Comparison of ENCODE assay signal across 11 cellular contexts in genomic region chr13:49560270-49561063, GRCh38. TPM values are rescaled to one million over a fixed set of nuclear protein-coding genes. Genes with fewer than 3 reads are reported as not detected.
A peak's percentile ranks its signal among the peaks of the same experiment; 100 is the strongest.
DNase-seq lines count a peak whose midpoint lies in the region; ATAC-seq and TF ChIP-seq lines count a peak whose summit lies in the region.
"Had no signal": no experiment of that assay in that cellular context is flagged by ENCODE, and none has a peak within 500 bp of the region (broad histone marks: within the 10 kb centered on the region; RNA-seq: fewer than 3 reads in every experiment).

No MANE protein-coding gene starts in this region.

- H3K14ac ChIP-seq in neuronal stem cell (ENCODE audit: low read length): no peak overlapping the region

- no peak overlapping the region for H2BK15ac ChIP-seq in neuronal stem cell (ENCODE audit: low read length)

- no peak overlapping the region for H3K4ac ChIP-seq in neuronal stem cell (ENCODE audit: low read length)

- no peak overlapping the region for H3K23ac ChIP-seq in neuronal stem cell (ENCODE audit: low read depth, low read length, poor library complexity)

- H4K20me1 ChIP-seq in fibroblast of lung (ENCODE audit: control insufficient read depth, extremely low read depth, insufficient read depth, low read length): no peaks in the 10 kb centered on the region

- peak overlapping the region; percentile 16 for H3K27ac Mint-ChIP-seq in osteocyte (ENCODE audit: unreplicated experiment)
- H3K27ac Mint-ChIP-seq: dendritic cell treated with granulocyte-macrophage colony-stimulating factor and Interleukin-4, amounts not matched to agents 40 ng/mL and 50 ng/mL, for 4 days had no signal

- H3K4me1 Mint-ChIP-seq in osteocyte (ENCODE audit: unreplicated experiment): peaks cover 13% of the 10 kb centered on the region

- H3K4me3 ChIP-seq in MG63 (no peak overlapping the region), fibroblast of lung (replicated peaks in 1 of 4; ENCODE audit: control extremely low read depth in 1 of 4, insufficient read depth in 1 of 4, low read depth in 3 of 4, low read length in 4 of 4) (no peak overlapping the region), neuronal stem cell (ENCODE audit: low read length in 2 of 2) (no peak overlapping the region)

- H3K36me3 ChIP-seq in MG63: peaks cover 10% of the 10 kb centered on the region
- H3K36me3 ChIP-seq in fibroblast of lung (ENCODE audit: control insufficient read depth, insufficient read depth, low read length): peaks cover 3% of the 10 kb centered on the region
- peaks cover 10 to 60% of the 10 kb centered on the region in 2 donors for H3K36me3 ChIP-seq in neuronal stem cell (replicated peaks in 1 of 2; ENCODE audit: control insufficient read depth in 2 of 2, insufficient read depth in 2 of 2, low read length in 2 of 2)

- H3K27me3 ChIP-seq in MG63: no peaks in the 10 kb centered on the region
- no peaks in the 10 kb centered on the region for H3K27me3 ChIP-seq in fibroblast of lung (ENCODE audit: control insufficient read depth, insufficient read depth, low read length)
- H3K27me3 ChIP-seq in neuronal stem cell (ENCODE audit: control insufficient read depth in 3 of 3, insufficient read depth in 3 of 3, low read depth in 1 of 3, low read length in 3 of 3): no peaks in the 10 kb centered on the region

- no peak overlapping the region for H2AK5ac ChIP-seq in neuronal stem cell (ENCODE audit: low read depth, low read length)

- H4K8ac ChIP-seq in neuronal stem cell (ENCODE audit: low read depth, low read length): no peak overlapping the region

- H3K79me1 ChIP-seq in neuronal stem cell (ENCODE audit: low read depth, low read length): no peaks in the 10 kb centered on the region

- H3K36me3 Mint-ChIP-seq in osteocyte (ENCODE audit: unreplicated experiment): peaks cover 41% of the 10 kb centered on the region

- H3K9me3 ChIP-seq in MG63 (no peaks in the 10 kb centered on the region), fibroblast of lung (ENCODE audit: control insufficient read depth, insufficient read depth, low read depth, low read length) (no peaks in the 10 kb centered on the region), neuronal stem cell (replicated peaks in 1 of 2; ENCODE audit: control insufficient read depth in 2 of 2, insufficient read depth in 1 of 2, low read depth in 1 of 2, low read length in 2 of 2) (peaks cover 0 to 3% of the 10 kb centered on the region in 2 donors)

- no peak overlapping the region for H2BK120ac ChIP-seq in neuronal stem cell (ENCODE audit: low read depth, low read length)

- H3K27ac ChIP-seq in fibroblast of lung (ENCODE audit: insufficient read depth, low read length) (no peak overlapping the region), substantia nigra (ENCODE audit: low read depth, low read length, poor library complexity, severe bottlenecking) (no peak overlapping the region), neuronal stem cell (replicated peaks; ENCODE audit: low read length) (no peak overlapping the region)

- H2BK5ac ChIP-seq in neuronal stem cell (ENCODE audit: low read length): no peak overlapping the region

- no peak overlapping the region for H2AFZ ChIP-seq in fibroblast of lung (ENCODE audit: low read length)
- no peak overlapping the region for H2AFZ ChIP-seq in neuronal stem cell (ENCODE audit: low read length)

- peak; percentile 86 for ATAC-seq in GM18861 (IDR thresholded peaks at IDR 0.05; ENCODE audit: unreplicated experiment)

- DNase-seq in MG63: peak; percentile 16
- peak; percentile 20 to 68 for DNase-seq in fibroblast of lung (ENCODE audit: low read depth in 2 of 2)
- DNase-seq in osteocyte (ENCODE audit: extremely low spot score, unreplicated experiment): no peak
- no peak for DNase-seq in NCI-H2196 (lab: John Stamatoyannopoulos, UW; ENCODE audit: unreplicated experiment)
- DNase-seq in substantia nigra (lab: John Stamatoyannopoulos, UW): no peak
- DNase-seq in NCI-H1930 (lab: John Stamatoyannopoulos, UW): no peak
- DNase-seq in neuronal stem cell (ENCODE audit: low spot score): no peak
- DNase-seq: KG1, T1000 had no signal

- H3K9me3 Mint-ChIP-seq in osteocyte (ENCODE audit: unreplicated experiment): no peaks in the 10 kb centered on the region
- H3K9me3 Mint-ChIP-seq: dendritic cell treated with granulocyte-macrophage colony-stimulating factor and Interleukin-4, amounts not matched to agents 40 ng/mL and 50 ng/mL, for 4 days had no signal

- H3K27me3 Mint-ChIP-seq in osteocyte (ENCODE audit: unreplicated experiment): no peaks in the 10 kb centered on the region
- H3K27me3 Mint-ChIP-seq: dendritic cell treated with granulocyte-macrophage colony-stimulating factor and Interleukin-4, amounts not matched to agents 40 ng/mL and 50 ng/mL, for 4 days had no signal

- H3K4me2 ChIP-seq in fibroblast of lung (ENCODE audit: extremely low read depth, insufficient read depth, low read length) (no peak overlapping the region), neuronal stem cell (ENCODE audit: insufficient read depth, low read length, poor library complexity, severe bottlenecking) (no peak overlapping the region)

- no peak overlapping the region for H3K18ac ChIP-seq in neuronal stem cell (ENCODE audit: low read length)

- TF ChIP-seq CTCF in fibroblast of lung (conservative IDR thresholded peaks at IDR 0.05 in 1 of 2, IDR thresholded peaks at IDR 0.05 in 1 of 2; ENCODE audit: low read depth in 1 of 2, low read length in 2 of 2): peak; percentile 28 to 49
- peak; percentile 40 for TF ChIP-seq CTCF in osteocyte (IDR thresholded peaks at IDR 0.05)

- no peak overlapping the region for H2BK12ac ChIP-seq in neuronal stem cell (ENCODE audit: low read length)

- H3K79me2 ChIP-seq in fibroblast of lung (ENCODE audit: control insufficient read depth, insufficient read depth, low read length): no peaks in the 10 kb centered on the region

- H4K91ac ChIP-seq in neuronal stem cell (ENCODE audit: low read depth, low read length, poor library complexity): no peak overlapping the region

- H3K9ac ChIP-seq in fibroblast of lung (ENCODE audit: insufficient read depth, low read length) (no peak overlapping the region), neuronal stem cell (ENCODE audit: low read depth, low read length, poor library complexity) (no peak overlapping the region)

- WGBS in neuronal stem cell (ENCODE audit: extremely low coverage in 2 of 2, insufficient read length in 2 of 2, insufficient replicate concordance in 1 of 2), 2 donors: no CpG with 5 or more reads among the region's 10 CpGs

- no peaks in the 10 kb centered on the region for H3K4me1 ChIP-seq in fibroblast of lung (ENCODE audit: control insufficient read depth, extremely low read depth, insufficient read depth, low read length)
- H3K4me1 ChIP-seq in neuronal stem cell (ENCODE audit: control insufficient read depth in 2 of 2, insufficient read depth in 1 of 2, low read depth in 1 of 2, low read length in 2 of 2): no peaks in the 10 kb centered on the region

- no peak overlapping the region for H3K4me3 Mint-ChIP-seq in osteocyte (ENCODE audit: unreplicated experiment)
- H3K4me3 Mint-ChIP-seq: dendritic cell treated with granulocyte-macrophage colony-stimulating factor and Interleukin-4, amounts not matched to agents 40 ng/mL and 50 ng/mL, for 4 days had no signal

RNA-seq across cellular contexts. Expression of gene RCBTB1, which starts 24.9 kb away (rescaled TPM):
- total RNA-seq in MG63 (2014; rRNA removed; shearing (Covaris generic); ENCODE audit: low replicate concordance): 3.6 and 4.3 TPM in 2 replicates
- total RNA-seq in fibroblast of lung (29.8 and 42.6 TPM in 2 replicates), osteocyte (26.2 and 29.3 TPM in 2 replicates)
- polyA plus RNA-seq in fibroblast of lung: 22.7 and 22.8 TPM in 2 replicates
- 14.8 and 15.2 TPM in 2 replicates for polyA plus RNA-seq in fibroblast of lung (2012)
- polyA minus RNA-seq in fibroblast of lung (ENCODE audit: low replicate concordance): 7.9 and 9.8 TPM in 2 replicates
- 14.6 TPM for polyA plus RNA-seq in neuronal stem cell (2013, experiment 1 of 2)
- polyA plus RNA-seq in neuronal stem cell (2013, experiment 2 of 2): 15.1 TPM

Comparison
In these comparisons a context has a peak if more than half of its experiments do, and no peak if none do; other contexts are left out.
1. DNase-seq: peak in MG63 (single experiment) and fibroblast of lung (2 of 2); none in osteocyte (single experiment), NCI-H2196 (single experiment), substantia nigra (0 of 49), NCI-H1930 (0 of 2) and neuronal stem cell (single experiment).